1 cellular context compared by ENCODE assay signal in the genomic region with DNA sequence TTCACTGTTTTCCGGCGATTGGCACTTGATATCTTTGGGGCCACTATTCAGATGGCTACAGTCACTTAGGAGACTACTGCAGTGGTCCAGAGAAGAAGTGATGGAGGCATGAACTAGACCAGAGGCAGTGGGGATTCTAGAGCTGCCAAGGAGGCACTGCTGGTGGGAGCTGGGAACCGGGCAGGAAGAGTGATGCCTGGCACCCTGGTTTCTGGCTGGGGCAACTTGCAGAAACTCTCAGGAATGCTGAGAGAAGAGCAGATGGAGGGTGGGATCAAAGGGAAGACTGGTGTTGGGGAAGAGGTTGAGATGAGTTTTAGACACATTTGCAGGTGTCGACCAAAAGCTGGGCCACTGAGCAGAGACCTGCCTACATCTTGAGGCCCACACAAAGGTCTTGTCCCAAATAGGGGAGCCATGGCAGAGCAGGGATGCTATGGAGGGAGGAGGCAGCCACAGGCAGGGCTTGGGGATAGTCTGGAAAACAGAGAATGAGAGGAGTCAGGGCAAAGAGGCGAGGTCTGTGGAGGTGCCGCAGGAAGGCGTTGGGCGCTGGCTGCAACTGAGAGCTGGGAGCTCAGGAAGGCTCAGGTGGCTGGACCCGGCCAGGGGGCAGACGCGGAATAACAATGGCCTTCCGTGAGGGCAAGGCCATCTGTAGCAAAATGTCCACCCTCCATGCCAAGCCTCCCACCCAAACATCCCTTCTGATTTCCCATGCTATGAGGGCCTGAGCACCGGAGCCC.
TF ChIP-seq lines count a peak whose summit lies in the region.

No MANE protein-coding gene starts in this region.

TF ChIP-seq in GM12878, 131 proteins besides CTCF, POLR2A, EP300 and RAD21:
- TF ChIP-seq, protein P1, sequence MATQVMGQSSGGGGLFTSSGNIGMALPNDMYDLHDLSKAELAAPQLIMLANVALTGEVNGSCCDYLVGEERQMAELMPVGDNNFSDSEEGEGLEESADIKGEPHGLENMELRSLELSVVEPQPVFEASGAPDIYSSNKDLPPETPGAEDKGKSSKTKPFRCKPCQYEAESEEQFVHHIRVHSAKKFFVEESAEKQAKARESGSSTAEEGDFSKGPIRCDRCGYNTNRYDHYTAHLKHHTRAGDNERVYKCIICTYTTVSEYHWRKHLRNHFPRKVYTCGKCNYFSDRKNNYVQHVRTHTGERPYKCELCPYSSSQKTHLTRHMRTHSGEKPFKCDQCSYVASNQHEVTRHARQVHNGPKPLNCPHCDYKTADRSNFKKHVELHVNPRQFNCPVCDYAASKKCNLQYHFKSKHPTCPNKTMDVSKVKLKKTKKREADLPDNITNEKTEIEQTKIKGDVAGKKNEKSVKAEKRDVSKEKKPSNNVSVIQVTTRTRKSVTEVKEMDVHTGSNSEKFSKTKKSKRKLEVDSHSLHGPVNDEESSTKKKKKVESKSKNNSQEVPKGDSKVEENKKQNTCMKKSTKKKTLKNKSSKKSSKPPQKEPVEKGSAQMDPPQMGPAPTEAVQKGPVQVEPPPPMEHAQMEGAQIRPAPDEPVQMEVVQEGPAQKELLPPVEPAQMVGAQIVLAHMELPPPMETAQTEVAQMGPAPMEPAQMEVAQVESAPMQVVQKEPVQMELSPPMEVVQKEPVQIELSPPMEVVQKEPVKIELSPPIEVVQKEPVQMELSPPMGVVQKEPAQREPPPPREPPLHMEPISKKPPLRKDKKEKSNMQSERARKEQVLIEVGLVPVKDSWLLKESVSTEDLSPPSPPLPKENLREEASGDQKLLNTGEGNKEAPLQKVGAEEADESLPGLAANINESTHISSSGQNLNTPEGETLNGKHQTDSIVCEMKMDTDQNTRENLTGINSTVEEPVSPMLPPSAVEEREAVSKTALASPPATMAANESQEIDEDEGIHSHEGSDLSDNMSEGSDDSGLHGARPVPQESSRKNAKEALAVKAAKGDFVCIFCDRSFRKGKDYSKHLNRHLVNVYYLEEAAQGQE (IDR thresholded peaks at IDR 0.05; ENCODE audit: low read depth, low read length) = no peak
- TF ChIP-seq STAT3 (IDR thresholded peaks at IDR 0.05; ENCODE audit: low read depth, low read length) (no peak), WRNIP1 (IDR thresholded peaks at IDR 0.05; ENCODE audit: borderline replicate concordance, low read depth, low read length) (no peak), HDGF (IDR thresholded peaks at IDR 0.05) (0 out of 2 replicates have a peak, but pooled peaks have one; percentile 34), EED (IDR thresholded peaks at IDR 0.05; ENCODE audit: low read depth) (peak; percentile 35), PML (IDR thresholded peaks at IDR 0.05; ENCODE audit: low read length) (no peak), ZNF217 (IDR thresholded peaks at IDR 0.05) (no peak), SREBF2 (IDR thresholded peaks at IDR 0.05; ENCODE audit: low read length) (no peak), ZBED1 (IDR thresholded peaks at IDR 0.05; ENCODE audit: borderline replicate concordance) (no peak), YY1 (IDR thresholded peaks at IDR 0.05; ENCODE audit: low read depth, low read length) (no peak)
